In genomic region chr9:124660341-124660801, GRCh38 we compare ENCODE assay signal across 2 cellular contexts.
TF ChIP-seq lines count a peak whose summit lies in the region.

No MANE protein-coding gene starts in this region.

TF ChIP-seq in HCT116, 20 proteins besides CTCF, POLR2A, EP300 and RAD21 (continued from another document):
- no peak for TF ChIP-seq ZNF274 (IDR thresholded peaks at IDR 0.05; ENCODE audit: low read depth, low read length)

TF ChIP-seq in HepG2, 621 proteins besides CTCF, POLR2A, EP300 and RAD21 (continued from another document):
- TF ChIP-seq, protein P1, sequence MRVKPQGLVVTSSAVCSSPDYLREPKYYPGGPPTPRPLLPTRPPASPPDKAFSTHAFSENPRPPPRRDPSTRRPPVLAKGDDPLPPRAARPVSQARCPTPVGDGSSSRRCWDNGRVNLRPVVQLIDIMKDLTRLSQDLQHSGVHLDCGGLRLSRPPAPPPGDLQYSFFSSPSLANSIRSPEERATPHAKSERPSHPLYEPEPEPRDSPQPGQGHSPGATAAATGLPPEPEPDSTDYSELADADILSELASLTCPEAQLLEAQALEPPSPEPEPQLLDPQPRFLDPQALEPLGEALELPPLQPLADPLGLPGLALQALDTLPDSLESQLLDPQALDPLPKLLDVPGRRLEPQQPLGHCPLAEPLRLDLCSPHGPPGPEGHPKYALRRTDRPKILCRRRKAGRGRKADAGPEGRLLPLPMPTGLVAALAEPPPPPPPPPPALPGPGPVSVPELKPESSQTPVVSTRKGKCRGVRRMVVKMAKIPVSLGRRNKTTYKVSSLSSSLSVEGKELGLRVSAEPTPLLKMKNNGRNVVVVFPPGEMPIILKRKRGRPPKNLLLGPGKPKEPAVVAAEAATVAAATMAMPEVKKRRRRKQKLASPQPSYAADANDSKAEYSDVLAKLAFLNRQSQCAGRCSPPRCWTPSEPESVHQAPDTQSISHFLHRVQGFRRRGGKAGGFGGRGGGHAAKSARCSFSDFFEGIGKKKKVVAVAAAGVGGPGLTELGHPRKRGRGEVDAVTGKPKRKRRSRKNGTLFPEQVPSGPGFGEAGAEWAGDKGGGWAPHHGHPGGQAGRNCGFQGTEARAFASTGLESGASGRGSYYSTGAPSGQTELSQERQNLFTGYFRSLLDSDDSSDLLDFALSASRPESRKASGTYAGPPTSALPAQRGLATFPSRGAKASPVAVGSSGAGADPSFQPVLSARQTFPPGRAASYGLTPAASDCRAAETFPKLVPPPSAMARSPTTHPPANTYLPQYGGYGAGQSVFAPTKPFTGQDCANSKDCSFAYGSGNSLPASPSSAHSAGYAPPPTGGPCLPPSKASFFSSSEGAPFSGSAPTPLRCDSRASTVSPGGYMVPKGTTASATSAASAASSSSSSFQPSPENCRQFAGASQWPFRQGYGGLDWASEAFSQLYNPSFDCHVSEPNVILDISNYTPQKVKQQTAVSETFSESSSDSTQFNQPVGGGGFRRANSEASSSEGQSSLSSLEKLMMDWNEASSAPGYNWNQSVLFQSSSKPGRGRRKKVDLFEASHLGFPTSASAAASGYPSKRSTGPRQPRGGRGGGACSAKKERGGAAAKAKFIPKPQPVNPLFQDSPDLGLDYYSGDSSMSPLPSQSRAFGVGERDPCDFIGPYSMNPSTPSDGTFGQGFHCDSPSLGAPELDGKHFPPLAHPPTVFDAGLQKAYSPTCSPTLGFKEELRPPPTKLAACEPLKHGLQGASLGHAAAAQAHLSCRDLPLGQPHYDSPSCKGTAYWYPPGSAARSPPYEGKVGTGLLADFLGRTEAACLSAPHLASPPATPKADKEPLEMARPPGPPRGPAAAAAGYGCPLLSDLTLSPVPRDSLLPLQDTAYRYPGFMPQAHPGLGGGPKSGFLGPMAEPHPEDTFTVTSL (CRISPR knock-in tag; IDR thresholded peaks at IDR 0.05; ENCODE audit: borderline replicate concordance): no peak
- TF ChIP-seq KLF16 (CRISPR knock-in tag; IDR thresholded peaks at IDR 0.05) (no peak), TBX2 (CRISPR knock-in tag; IDR thresholded peaks at IDR 0.05; ENCODE audit: borderline replicate concordance) (no peak), ATAD3A (CRISPR knock-in tag; IDR thresholded peaks at IDR 0.05) (no peak), POLR2G (IDR thresholded peaks at IDR 0.05; ENCODE audit: low read depth, low read length) (0 out of 2 replicates have a peak, but pooled peaks have one; percentile 39), PHB2 (IDR thresholded peaks at IDR 0.05; ENCODE audit: partially characterized antibody) (no peak), SP140L (CRISPR knock-in tag; IDR thresholded peaks at IDR 0.05; ENCODE audit: borderline replicate concordance) (no peak), KAT2B (IDR thresholded peaks at IDR 0.05; ENCODE audit: borderline replicate concordance, low read depth, low read length) (no peak), CCDC6 (CRISPR knock-in tag; IDR thresholded peaks at IDR 0.05) (no peak), RFX3 (CRISPR knock-in tag; IDR thresholded peaks at IDR 0.05) (no peak)
- TF ChIP-seq, protein P2, sequence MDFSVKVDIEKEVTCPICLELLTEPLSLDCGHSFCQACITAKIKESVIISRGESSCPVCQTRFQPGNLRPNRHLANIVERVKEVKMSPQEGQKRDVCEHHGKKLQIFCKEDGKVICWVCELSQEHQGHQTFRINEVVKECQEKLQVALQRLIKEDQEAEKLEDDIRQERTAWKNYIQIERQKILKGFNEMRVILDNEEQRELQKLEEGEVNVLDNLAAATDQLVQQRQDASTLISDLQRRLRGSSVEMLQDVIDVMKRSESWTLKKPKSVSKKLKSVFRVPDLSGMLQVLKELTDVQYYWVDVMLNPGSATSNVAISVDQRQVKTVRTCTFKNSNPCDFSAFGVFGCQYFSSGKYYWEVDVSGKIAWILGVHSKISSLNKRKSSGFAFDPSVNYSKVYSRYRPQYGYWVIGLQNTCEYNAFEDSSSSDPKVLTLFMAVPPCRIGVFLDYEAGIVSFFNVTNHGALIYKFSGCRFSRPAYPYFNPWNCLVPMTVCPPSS (IDR thresholded peaks at IDR 0.05): no peak
